8 cellular contexts compared by ENCODE assay signal in the genomic region with DNA sequence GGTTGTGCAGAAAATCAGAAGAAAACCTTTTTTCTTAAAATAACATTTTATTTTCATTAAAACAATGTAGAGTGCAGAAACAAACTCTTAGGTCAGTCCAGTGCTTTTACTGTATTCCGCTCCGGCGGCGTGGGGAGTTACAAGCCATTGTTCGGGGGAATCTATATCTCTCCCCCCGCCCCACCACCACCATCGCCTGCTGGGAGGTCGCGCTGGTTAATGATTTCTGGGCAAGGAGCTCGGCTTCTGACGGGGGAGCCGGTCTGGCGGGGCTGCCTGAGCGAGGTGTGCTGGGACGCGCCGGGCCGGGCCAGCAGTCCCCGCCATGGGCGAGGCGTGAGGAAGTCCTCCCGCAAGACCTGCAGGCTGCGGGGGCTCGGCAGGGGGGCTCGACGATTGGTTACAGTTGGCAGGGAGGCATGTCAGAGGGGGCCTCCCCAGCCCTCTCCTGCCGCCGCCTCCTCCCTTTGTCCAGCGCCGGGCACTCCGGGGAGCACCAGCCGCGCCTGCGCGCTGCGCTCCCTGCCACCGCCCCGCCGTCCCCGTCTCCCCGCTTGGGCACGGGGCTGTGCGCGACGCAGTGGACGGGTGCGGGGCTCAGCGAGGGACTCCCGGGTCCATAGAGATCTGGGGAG. TPM values are rescaled to one million over a fixed set of nuclear protein-coding genes. Genes with fewer than 3 reads are reported as not detected.
A peak's percentile ranks its signal among the peaks of the same experiment; 100 is the strongest.
DNase-seq lines count a peak whose midpoint lies in the region; ATAC-seq and TF ChIP-seq lines count a peak whose summit lies in the region.

No MANE protein-coding gene starts in this region.

- H3K36me3 Mint-ChIP-seq in CD8-positive, alpha-beta memory T cell = peaks cover 0 to 2% (median 0%) of the 10 kb centered on the region in 3 donors

- peak; percentile 55 for ATAC-seq in esophagus mucosa
- ATAC-seq in mucosa of descending colon = peak; percentile 55

- H3K4me1 Mint-ChIP-seq in CD8-positive, alpha-beta memory T cell = peaks cover 39 to 63% (median 57%) of the 10 kb centered on the region in 3 donors

- peak overlapping the region; percentile 66 for H3K4me3 ChIP-seq in CD8-positive, alpha-beta memory T cell (ENCODE audit: low read length)
- H3K4me3 ChIP-seq in mucosa of descending colon (peak overlapping the region; percentile 36), stomach smooth muscle (ENCODE audit: low read length in 2 of 2) (peak overlapping the region; percentile 88 to 95)

- DNase-seq in CD8-positive, alpha-beta memory T cell = peak; percentile 9 to 60 (median 26)
- peak; percentile 43 for DNase-seq in H4 (ENCODE audit: low spot score)
- peak; percentile 66 for DNase-seq in NCI-H460 (ENCODE audit: extremely low read depth, low read depth)
- peak; percentile 56 for DNase-seq in activated T-cell treated with anti-CD3 and anti-CD28 coated beads, Interleukin-2, amount 50 U/mL, for 1 hour
- DNase-seq in mucosa of descending colon = peak; percentile 68 to 87 (median 86)
- no peak for DNase-seq in OCI-M2 (lab: John Stamatoyannopoulos, UW; ENCODE audit: unreplicated experiment)

- peak overlapping the region; percentile 87 to 96 (median 94) for H3K4me3 Mint-ChIP-seq in CD8-positive, alpha-beta memory T cell

- no peaks in the 10 kb centered on the region for H3K9me3 Mint-ChIP-seq in CD8-positive, alpha-beta memory T cell

- POLR2A ChIA-PET in CD8-positive, alpha-beta memory T cell (lab: Charles Lee) = no interaction called here

- intact Hi-C loops in mucosa of descending colon (cut with DNase I, micrococcal nuclease) = loop anchor here in 1 of 2 donors (5.0 kb wide), 1 partner anchor 109 kb away; no protein-coding TSS in a partner anchor

- peak overlapping the region; percentile 86 to 88 for H3K9ac ChIP-seq in stomach smooth muscle (ENCODE audit: low read length in 2 of 2)

- no peaks in the 10 kb centered on the region for H3K9me3 ChIP-seq in CD8-positive, alpha-beta memory T cell (ENCODE audit: low read length)
- H3K9me3 ChIP-seq in mucosa of descending colon = no peaks in the 10 kb centered on the region
- no peaks in the 10 kb centered on the region for H3K9me3 ChIP-seq in stomach smooth muscle (ENCODE audit: control insufficient read depth in 2 of 2, low read length in 2 of 2)

- no peaks in the 10 kb centered on the region for H3K36me3 ChIP-seq in CD8-positive, alpha-beta memory T cell (ENCODE audit: insufficient read depth, low read length)
- no peaks in the 10 kb centered on the region for H3K36me3 ChIP-seq in mucosa of descending colon (ENCODE audit: low read depth)
- H3K36me3 ChIP-seq in stomach smooth muscle (ENCODE audit: control insufficient read depth in 2 of 2, insufficient read depth in 2 of 2, low read length in 2 of 2) = peaks cover 4 to 6% of the 10 kb centered on the region in 2 donors

- H3K27me3 ChIP-seq in CD8-positive, alpha-beta memory T cell (ENCODE audit: insufficient read depth, low read length, poor library complexity, severe bottlenecking) = no peaks in the 10 kb centered on the region
- H3K27me3 ChIP-seq in stomach smooth muscle (ENCODE audit: control insufficient read depth in 1 of 2, insufficient read depth in 2 of 2, low read length in 2 of 2) = no peaks in the 10 kb centered on the region

- H3K27ac Mint-ChIP-seq in CD8-positive, alpha-beta memory T cell = peak overlapping the region; percentile 77 to 96 (median 94)

- CTCF ChIA-PET in CD8-positive, alpha-beta memory T cell (lab: Charles Lee) = interaction anchor here (1.3 to 2.7 kb wide), 3 partner anchors 10 to 108 kb away, joined by 4 to 10 read pairs (median 4); no protein-coding TSS in a partner anchor

- H3K4me1 ChIP-seq in CD8-positive, alpha-beta memory T cell (ENCODE audit: insufficient read depth, low read length) = peaks cover 30% of the 10 kb centered on the region
- H3K4me1 ChIP-seq in mucosa of descending colon (ENCODE audit: low read depth) (peaks cover 30% of the 10 kb centered on the region), stomach smooth muscle (ENCODE audit: control insufficient read depth, insufficient read depth, low read length) (peaks cover 48% of the 10 kb centered on the region)

- H3K27me3 Mint-ChIP-seq in CD8-positive, alpha-beta memory T cell = no peaks in the 10 kb centered on the region

- peak overlapping the region; percentile 49 for H3K27ac ChIP-seq in CD8-positive, alpha-beta memory T cell (ENCODE audit: low read depth, low read length)
- H3K27ac ChIP-seq in stomach smooth muscle (ENCODE audit: low read length) = peak overlapping the region; percentile 98

- TF ChIP-seq CTCF in mucosa of descending colon (IDR thresholded peaks at IDR 0.05) = no peak

RNA-seq across cellular contexts. Expression of a gene that starts 1.0 kb away (rescaled TPM):
- 10 to 100 TPM; 23.4 to 24.8 TPM for total RNA-seq in CD8-positive, alpha-beta memory T cell
- 3.8 TPM for polyA plus RNA-seq in CD8-positive, alpha-beta memory T cell
- 2.7 and 4.0 TPM in 2 replicates for total RNA-seq in H4 (2014; rRNA removed; shearing (Covaris generic))
- total RNA-seq in NCI-H460 (2014; rRNA removed; shearing (Covaris generic)) = 172 and 186 TPM in 2 replicates
- polyA plus RNA-seq in NCI-H460 (2014; cell fraction: nucleus; rRNA removed) = 96.8 and 98.1 TPM in 2 replicates
- total RNA-seq in esophagus mucosa (15.0 TPM), mucosa of descending colon (10 to 100 TPM; 56.6 to 82.1 (median 65.0) TPM)

Comparison
In these comparisons a context has a peak if more than half of its experiments do, and no peak if none do; other contexts are left out.
1. H3K4me3 ChIP-seq: peak in every context shown above with its lines; median percentile 92 in stomach smooth muscle; 66 in CD8-positive, alpha-beta memory T cell; 36 in mucosa of descending colon.